ENCODE assay signal across 1 cellular context in genomic region chr5:172782169-172783039, GRCh38.
A peak's percentile ranks its signal among the peaks of the same experiment; 100 is the strongest.
TF ChIP-seq lines count a peak whose summit lies in the region.

No MANE protein-coding gene starts in this region.

TF ChIP-seq in HepG2, 621 proteins besides CTCF, POLR2A, EP300 and RAD21 (continued from another document and continues in another):
- TF ChIP-seq, protein P1, sequence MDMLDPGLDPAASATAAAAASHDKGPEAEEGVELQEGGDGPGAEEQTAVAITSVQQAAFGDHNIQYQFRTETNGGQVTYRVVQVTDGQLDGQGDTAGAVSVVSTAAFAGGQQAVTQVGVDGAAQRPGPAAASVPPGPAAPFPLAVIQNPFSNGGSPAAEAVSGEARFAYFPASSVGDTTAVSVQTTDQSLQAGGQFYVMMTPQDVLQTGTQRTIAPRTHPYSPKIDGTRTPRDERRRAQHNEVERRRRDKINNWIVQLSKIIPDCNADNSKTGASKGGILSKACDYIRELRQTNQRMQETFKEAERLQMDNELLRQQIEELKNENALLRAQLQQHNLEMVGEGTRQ (IDR thresholded peaks at IDR 0.05; ENCODE audit: low read depth, low read length) = no peak
- TF ChIP-seq, protein P1 (CRISPR knock-in tag; IDR thresholded peaks at IDR 0.05; ENCODE audit: borderline replicate concordance) = no peak
- TF ChIP-seq THAP7 (CRISPR knock-in tag; IDR thresholded peaks at IDR 0.05) (no peak), RELA (CRISPR knock-in tag; IDR thresholded peaks at IDR 0.05) (no peak; the same call in 1 of the 2 replicates), KMT2A (CRISPR knock-in tag; IDR thresholded peaks at IDR 0.05) (no peak), ZNF44 (CRISPR knock-in tag; IDR thresholded peaks at IDR 0.05) (no peak), ZNF101 (CRISPR knock-in tag; IDR thresholded peaks at IDR 0.05; ENCODE audit: borderline replicate concordance, low read depth) (no peak), ZNF225 (CRISPR knock-in tag; IDR thresholded peaks at IDR 0.05) (no peak), CENPX (CRISPR knock-in tag; IDR thresholded peaks at IDR 0.05) (no peak), MXI1 (IDR thresholded peaks at IDR 0.05; ENCODE audit: borderline replicate concordance, low read depth, low read length) (0 out of 3 replicates have a peak, but pooled peaks have one; percentile 14), TRAFD1 (CRISPR knock-in tag; IDR thresholded peaks at IDR 0.05; ENCODE audit: borderline replicate concordance) (no peak), XBP1 (CRISPR knock-in tag; IDR thresholded peaks at IDR 0.05) (no peak), ZBTB38 (CRISPR knock-in tag; IDR thresholded peaks at IDR 0.05) (no peak), NR0B2 (CRISPR knock-in tag; IDR thresholded peaks at IDR 0.05) (no peak), MEF2D (CRISPR knock-in tag; IDR thresholded peaks at IDR 0.05) (no peak), DNMT3B (CRISPR knock-in tag; conservative IDR thresholded peaks at IDR 0.05) (0 out of 2 replicates have a peak, but pooled peaks have one; percentile 10), ZNF354B (CRISPR knock-in tag; IDR thresholded peaks at IDR 0.05) (no peak), TP53 (CRISPR knock-in tag; conservative IDR thresholded peaks at IDR 0.05) (no peak), SRSF9 (IDR thresholded peaks at IDR 0.05; ENCODE audit: borderline replicate concordance, insufficient read depth, low read depth, low read length, poor library complexity, severe bottlenecking) (no peak), ZFYVE20 (CRISPR knock-in tag; IDR thresholded peaks at IDR 0.05; ENCODE audit: borderline replicate concordance, low read depth) (no peak), FOXC1 (CRISPR knock-in tag; IDR thresholded peaks at IDR 0.05; ENCODE audit: borderline replicate concordance) (no peak), ZNF766 (CRISPR knock-in tag; IDR thresholded peaks at IDR 0.05; ENCODE audit: borderline replicate concordance) (no peak), ZNF879 (CRISPR knock-in tag; IDR thresholded peaks at IDR 0.05) (no peak), HNRNPK (IDR thresholded peaks at IDR 0.05; ENCODE audit: low read depth, low read length, poor library complexity, severe bottlenecking) (no peak), GPN1 (CRISPR knock-in tag; IDR thresholded peaks at IDR 0.05; ENCODE audit: borderline replicate concordance) (no peak), GFI1 (CRISPR knock-in tag; IDR thresholded peaks at IDR 0.05; ENCODE audit: borderline replicate concordance) (no peak), ZNF781 (CRISPR knock-in tag; IDR thresholded peaks at IDR 0.05; ENCODE audit: borderline replicate concordance, not compliant biosample characterization) (no peak), MBNL3 (CRISPR knock-in tag; conservative IDR thresholded peaks at IDR 0.05) (no peak), BHLHE40 (IDR thresholded peaks at IDR 0.05; ENCODE audit: low read length) (no peak), ZNF121 (CRISPR knock-in tag; IDR thresholded peaks at IDR 0.05) (no peak), ZNF768 (CRISPR knock-in tag; IDR thresholded peaks at IDR 0.05) (no peak), DDIT3 (CRISPR knock-in tag; IDR thresholded peaks at IDR 0.05) (no peak), MAFK (conservative IDR thresholded peaks at IDR 0.05 in 1 of 2, IDR thresholded peaks at IDR 0.05 in 1 of 2; ENCODE audit: low read length in 2 of 2) (peak; percentile 72), ZNF496 (CRISPR knock-in tag; IDR thresholded peaks at IDR 0.05; ENCODE audit: insufficient replicate concordance) (no peak), SAP130 (CRISPR knock-in tag; IDR thresholded peaks at IDR 0.05; ENCODE audit: low read depth) (peak; percentile 69), PRDM4 (CRISPR knock-in tag; IDR thresholded peaks at IDR 0.05; ENCODE audit: borderline replicate concordance) (no peak), ZNF619 (CRISPR knock-in tag; IDR thresholded peaks at IDR 0.05) (no peak)
- TF ChIP-seq, protein P2, sequence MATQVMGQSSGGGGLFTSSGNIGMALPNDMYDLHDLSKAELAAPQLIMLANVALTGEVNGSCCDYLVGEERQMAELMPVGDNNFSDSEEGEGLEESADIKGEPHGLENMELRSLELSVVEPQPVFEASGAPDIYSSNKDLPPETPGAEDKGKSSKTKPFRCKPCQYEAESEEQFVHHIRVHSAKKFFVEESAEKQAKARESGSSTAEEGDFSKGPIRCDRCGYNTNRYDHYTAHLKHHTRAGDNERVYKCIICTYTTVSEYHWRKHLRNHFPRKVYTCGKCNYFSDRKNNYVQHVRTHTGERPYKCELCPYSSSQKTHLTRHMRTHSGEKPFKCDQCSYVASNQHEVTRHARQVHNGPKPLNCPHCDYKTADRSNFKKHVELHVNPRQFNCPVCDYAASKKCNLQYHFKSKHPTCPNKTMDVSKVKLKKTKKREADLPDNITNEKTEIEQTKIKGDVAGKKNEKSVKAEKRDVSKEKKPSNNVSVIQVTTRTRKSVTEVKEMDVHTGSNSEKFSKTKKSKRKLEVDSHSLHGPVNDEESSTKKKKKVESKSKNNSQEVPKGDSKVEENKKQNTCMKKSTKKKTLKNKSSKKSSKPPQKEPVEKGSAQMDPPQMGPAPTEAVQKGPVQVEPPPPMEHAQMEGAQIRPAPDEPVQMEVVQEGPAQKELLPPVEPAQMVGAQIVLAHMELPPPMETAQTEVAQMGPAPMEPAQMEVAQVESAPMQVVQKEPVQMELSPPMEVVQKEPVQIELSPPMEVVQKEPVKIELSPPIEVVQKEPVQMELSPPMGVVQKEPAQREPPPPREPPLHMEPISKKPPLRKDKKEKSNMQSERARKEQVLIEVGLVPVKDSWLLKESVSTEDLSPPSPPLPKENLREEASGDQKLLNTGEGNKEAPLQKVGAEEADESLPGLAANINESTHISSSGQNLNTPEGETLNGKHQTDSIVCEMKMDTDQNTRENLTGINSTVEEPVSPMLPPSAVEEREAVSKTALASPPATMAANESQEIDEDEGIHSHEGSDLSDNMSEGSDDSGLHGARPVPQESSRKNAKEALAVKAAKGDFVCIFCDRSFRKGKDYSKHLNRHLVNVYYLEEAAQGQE (IDR thresholded peaks at IDR 0.05; ENCODE audit: borderline replicate concordance in 1 of 2, low read depth in 1 of 2, low read length in 2 of 2) = no peak
- TF ChIP-seq, protein P3, sequence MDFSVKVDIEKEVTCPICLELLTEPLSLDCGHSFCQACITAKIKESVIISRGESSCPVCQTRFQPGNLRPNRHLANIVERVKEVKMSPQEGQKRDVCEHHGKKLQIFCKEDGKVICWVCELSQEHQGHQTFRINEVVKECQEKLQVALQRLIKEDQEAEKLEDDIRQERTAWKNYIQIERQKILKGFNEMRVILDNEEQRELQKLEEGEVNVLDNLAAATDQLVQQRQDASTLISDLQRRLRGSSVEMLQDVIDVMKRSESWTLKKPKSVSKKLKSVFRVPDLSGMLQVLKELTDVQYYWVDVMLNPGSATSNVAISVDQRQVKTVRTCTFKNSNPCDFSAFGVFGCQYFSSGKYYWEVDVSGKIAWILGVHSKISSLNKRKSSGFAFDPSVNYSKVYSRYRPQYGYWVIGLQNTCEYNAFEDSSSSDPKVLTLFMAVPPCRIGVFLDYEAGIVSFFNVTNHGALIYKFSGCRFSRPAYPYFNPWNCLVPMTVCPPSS (IDR thresholded peaks at IDR 0.05) = no peak
- TF ChIP-seq, protein P4, sequence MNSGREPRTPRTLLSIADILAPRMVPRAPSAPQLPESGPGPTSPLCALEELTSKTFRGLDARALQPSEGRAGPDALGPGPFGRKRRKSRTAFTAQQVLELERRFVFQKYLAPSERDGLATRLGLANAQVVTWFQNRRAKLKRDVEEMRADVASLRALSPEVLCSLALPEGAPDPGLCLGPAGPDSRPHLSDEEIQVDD (CRISPR knock-in tag; IDR thresholded peaks at IDR 0.05; ENCODE audit: borderline replicate concordance) = no peak
- TF ChIP-seq, protein P5, sequence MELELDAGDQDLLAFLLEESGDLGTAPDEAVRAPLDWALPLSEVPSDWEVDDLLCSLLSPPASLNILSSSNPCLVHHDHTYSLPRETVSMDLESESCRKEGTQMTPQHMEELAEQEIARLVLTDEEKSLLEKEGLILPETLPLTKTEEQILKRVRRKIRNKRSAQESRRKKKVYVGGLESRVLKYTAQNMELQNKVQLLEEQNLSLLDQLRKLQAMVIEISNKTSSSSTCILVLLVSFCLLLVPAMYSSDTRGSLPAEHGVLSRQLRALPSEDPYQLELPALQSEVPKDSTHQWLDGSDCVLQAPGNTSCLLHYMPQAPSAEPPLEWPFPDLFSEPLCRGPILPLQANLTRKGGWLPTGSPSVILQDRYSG (CRISPR knock-in tag; IDR thresholded peaks at IDR 0.05) = no peak
- TF ChIP-seq, protein P6, sequence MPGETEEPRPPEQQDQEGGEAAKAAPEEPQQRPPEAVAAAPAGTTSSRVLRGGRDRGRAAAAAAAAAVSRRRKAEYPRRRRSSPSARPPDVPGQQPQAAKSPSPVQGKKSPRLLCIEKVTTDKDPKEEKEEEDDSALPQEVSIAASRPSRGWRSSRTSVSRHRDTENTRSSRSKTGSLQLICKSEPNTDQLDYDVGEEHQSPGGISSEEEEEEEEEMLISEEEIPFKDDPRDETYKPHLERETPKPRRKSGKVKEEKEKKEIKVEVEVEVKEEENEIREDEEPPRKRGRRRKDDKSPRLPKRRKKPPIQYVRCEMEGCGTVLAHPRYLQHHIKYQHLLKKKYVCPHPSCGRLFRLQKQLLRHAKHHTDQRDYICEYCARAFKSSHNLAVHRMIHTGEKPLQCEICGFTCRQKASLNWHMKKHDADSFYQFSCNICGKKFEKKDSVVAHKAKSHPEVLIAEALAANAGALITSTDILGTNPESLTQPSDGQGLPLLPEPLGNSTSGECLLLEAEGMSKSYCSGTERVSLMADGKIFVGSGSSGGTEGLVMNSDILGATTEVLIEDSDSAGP (CRISPR knock-in tag; IDR thresholded peaks at IDR 0.05; ENCODE audit: borderline replicate concordance) = no peak
- TF ChIP-seq, protein P7, sequence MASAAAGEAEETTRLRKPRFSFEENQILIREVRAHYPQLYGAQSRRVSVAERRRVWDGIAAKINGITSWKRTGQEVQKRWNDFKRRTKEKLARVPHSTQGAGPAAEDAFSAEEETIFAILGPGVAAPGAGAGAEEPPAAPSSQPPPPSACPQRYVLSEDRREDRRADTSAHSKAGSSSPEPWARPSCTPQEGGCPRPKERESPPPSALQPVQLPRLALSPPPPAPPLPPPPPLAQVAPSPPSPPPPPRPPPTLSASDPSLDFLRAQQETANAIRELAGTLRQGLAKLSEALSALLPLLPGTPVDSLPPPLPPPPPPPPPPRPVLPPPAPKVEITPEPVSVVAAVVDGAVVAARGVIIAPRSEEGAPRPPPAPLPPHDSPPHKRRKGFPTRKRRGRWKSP (CRISPR knock-in tag; IDR thresholded peaks at IDR 0.05) = no peak
- TF ChIP-seq, protein P8, sequence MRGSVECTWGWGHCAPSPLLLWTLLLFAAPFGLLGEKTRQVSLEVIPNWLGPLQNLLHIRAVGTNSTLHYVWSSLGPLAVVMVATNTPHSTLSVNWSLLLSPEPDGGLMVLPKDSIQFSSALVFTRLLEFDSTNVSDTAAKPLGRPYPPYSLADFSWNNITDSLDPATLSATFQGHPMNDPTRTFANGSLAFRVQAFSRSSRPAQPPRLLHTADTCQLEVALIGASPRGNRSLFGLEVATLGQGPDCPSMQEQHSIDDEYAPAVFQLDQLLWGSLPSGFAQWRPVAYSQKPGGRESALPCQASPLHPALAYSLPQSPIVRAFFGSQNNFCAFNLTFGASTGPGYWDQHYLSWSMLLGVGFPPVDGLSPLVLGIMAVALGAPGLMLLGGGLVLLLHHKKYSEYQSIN (CRISPR knock-in tag; IDR thresholded peaks at IDR 0.05; ENCODE audit: borderline replicate concordance) = no peak
